ENCODE assay signal across 8 cellular contexts in genomic region chr17:58757162-58757613, GRCh38. TPM values are rescaled to one million over a fixed set of nuclear protein-coding genes. Genes with fewer than 3 reads are reported as not detected.
DNase-seq lines count a peak whose midpoint lies in the region; ATAC-seq and TF ChIP-seq lines count a peak whose summit lies in the region.
"Had no signal": no experiment of that assay in that cellular context is flagged by ENCODE, and none has a peak within 500 bp of the region (broad histone marks: within the 10 kb centered on the region; RNA-seq: fewer than 3 reads in every experiment).

No MANE protein-coding gene starts in this region.

- peaks cover 2% of the 10 kb centered on the region for H3K36me3 Mint-ChIP-seq in central memory CD8-positive, alpha-beta T cell (ENCODE audit: insufficient read depth)
- peaks cover 3% of the 10 kb centered on the region for H3K36me3 Mint-ChIP-seq in neural crest cell (ENCODE audit: low read depth)

- H3K27me3 Mint-ChIP-seq in central memory CD8-positive, alpha-beta T cell: peaks cover 79% of the 10 kb centered on the region
- peaks cover 4% of the 10 kb centered on the region for H3K27me3 Mint-ChIP-seq in neural crest cell (ENCODE audit: low read depth)

- peak; percentile 28 for DNase-seq in D341Med (ENCODE audit: low spot score)
- DNase-seq in Jurkat, Clone E6-1 (ENCODE audit: low read depth, low spot score): no peak
- no peak for DNase-seq in central memory CD8-positive, alpha-beta T cell (ENCODE audit: low spot score in 2 of 2)
- DNase-seq in neural crest cell (ENCODE audit: low read depth, low spot score): no peak
- DNase-seq in 8988T: no peak
- DNase-seq in NCI-H526 treated with DMSO at 0.1 percent for 48 hours (lab: John Stamatoyannopoulos, UW): no peak
- DNase-seq: tibial artery had no signal

- no peak for ATAC-seq in central memory CD8-positive, alpha-beta T cell (replicated peaks; ENCODE audit: extremely low read depth, poor library complexity, severe bottlenecking)
- ATAC-seq in GM19455 (IDR thresholded peaks at IDR 0.05; ENCODE audit: unreplicated experiment): no peak

- H3K4me1 Mint-ChIP-seq in central memory CD8-positive, alpha-beta T cell: peaks cover 14% of the 10 kb centered on the region
- peaks cover 15% of the 10 kb centered on the region for H3K4me1 Mint-ChIP-seq in neural crest cell

- no peak for TF ChIP-seq CTCF in neural crest cell (conservative IDR thresholded peaks at IDR 0.05)

- no peak overlapping the region for H3K27ac Mint-ChIP-seq in central memory CD8-positive, alpha-beta T cell (ENCODE audit: low read depth)
- H3K27ac Mint-ChIP-seq in neural crest cell (ENCODE audit: unreplicated experiment): no peak overlapping the region

- peak overlapping the region; percentile 89 for H3K4me3 Mint-ChIP-seq in central memory CD8-positive, alpha-beta T cell
- peak overlapping the region; percentile 97 for H3K4me3 Mint-ChIP-seq in neural crest cell

- H3K9me3 Mint-ChIP-seq in central memory CD8-positive, alpha-beta T cell: no peaks in the 10 kb centered on the region
- H3K9me3 Mint-ChIP-seq in neural crest cell: no peaks in the 10 kb centered on the region

- peak overlapping the region; percentile 62 for H3K4me3 ChIP-seq in Jurkat, Clone E6-1 (ENCODE audit: low read length)

RNA-seq across cellular contexts. Expression of gene PPM1E, which starts 1.5 kb away (rescaled TPM):
- 4.3 TPM for polyA plus RNA-seq in Jurkat, Clone E6-1 (2012; ENCODE audit: insufficient read depth, insufficient read length)
- total RNA-seq in neural crest cell: 15.2 and 15.5 TPM in 2 replicates
